ENCODE assay signal across 8 cellular contexts in genomic region chr4:83599183-83599582, GRCh38.
DNase-seq lines count a peak whose midpoint lies in the region; ATAC-seq lines count a peak whose summit lies in the region.

No MANE protein-coding gene starts in this region.

- intact Hi-C loops in left cardiac atrium (cut with DNase I), result no loop called here

- peak; percentile 53 for DNase-seq in RKO (ENCODE audit: low spot score)
- peak; percentile 64 for DNase-seq in iPS-NIHi7 (ENCODE audit: extremely low spot score)
- DNase-seq in stimulated activated naive CD4-positive, alpha-beta T cell treated with Interleukin-2 at 50 U/mL for 16 hours (lab: John Stamatoyannopoulos, UW), result no peak
- no peak for DNase-seq in putamen (ENCODE audit: low spot score)
- no peak for DNase-seq in left cardiac atrium

- ATAC-seq in GM18861 (IDR thresholded peaks at IDR 0.05; ENCODE audit: unreplicated experiment) (peak; percentile 86), HG02798 (IDR thresholded peaks at IDR 0.05; ENCODE audit: poor library complexity, unreplicated experiment) (peak; percentile 73), GM19023 (IDR thresholded peaks at IDR 0.05; ENCODE audit: unreplicated experiment) (no peak), left cardiac atrium (no peak)

Comparison
In these comparisons a context has a peak if more than half of its experiments do, and no peak if none do; other contexts are left out.
1. ATAC-seq: peak in GM18861 (single experiment) and HG02798 (single experiment); none in GM19023 (single experiment) and left cardiac atrium (0 of 2).
2. DNase-seq: peak in RKO (single experiment) and iPS-NIHi7 (single experiment); none in stimulated activated naive CD4-positive, alpha-beta T cell treated with Interleukin-2 at 50 U/mL for 16 hours (single experiment), putamen (single experiment) and left cardiac atrium (single experiment).